In the genomic region with DNA sequence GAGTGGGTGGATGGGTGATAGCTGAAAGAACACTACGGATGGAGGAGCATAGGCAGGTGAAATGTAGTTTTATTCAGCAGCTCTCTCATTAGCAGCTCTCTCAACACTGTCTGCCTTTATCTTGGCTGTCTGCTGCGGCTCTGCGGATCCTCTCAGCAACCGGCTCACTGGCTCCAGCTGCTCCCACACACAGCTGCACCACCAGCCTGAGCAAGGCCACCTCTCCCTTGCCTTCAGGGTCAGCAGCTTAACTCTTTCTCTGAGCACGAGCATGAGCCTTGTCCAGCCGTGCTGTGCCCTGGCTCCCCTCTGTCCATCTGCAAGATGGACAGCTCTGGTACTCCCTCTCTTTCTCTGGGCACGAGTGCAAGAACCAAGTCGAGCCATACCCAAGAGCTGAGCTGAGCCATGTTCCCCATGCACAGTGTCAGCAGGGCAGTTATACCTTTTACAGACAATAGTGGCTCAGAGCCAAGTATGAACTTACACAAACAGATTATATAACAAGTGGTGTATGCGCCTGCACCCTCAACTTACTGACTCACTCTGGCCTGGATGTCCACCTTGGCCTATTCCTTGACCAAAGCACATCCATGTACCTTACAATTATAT, we compare ENCODE assay signal across 26 cellular contexts.
"Had no signal": no experiment of that assay in that cellular context is flagged by ENCODE, and none has a peak within 500 bp of the region (broad histone marks: within the 10 kb centered on the region; RNA-seq: fewer than 3 reads in every experiment).

No MANE protein-coding gene starts in this region.

- H3K36me3 ChIP-seq: ascending aorta, Peyer's patch, SJSA1 had no signal

- H3K9me3 ChIP-seq: ascending aorta, Peyer's patch, SJSA1 had no signal

- H3K4me1 ChIP-seq: ascending aorta, Peyer's patch, SJSA1 had no signal

- H3K4me1 Mint-ChIP-seq: activated CD4-positive, alpha-beta T cell treated with anti-CD3 and anti-CD28 coated beads, Interleukin-2, amount 10 ng/mL, durations not matched to agents 24 days and 14 days; activated CD8-positive, alpha-beta memory T cell treated with anti-CD3 and anti-CD28 coated beads, Interleukin-2, amount 10 ng/mL, durations not matched to agents 7 days and 5 days; central memory CD8-positive, alpha-beta T cell had no signal

- ATAC-seq: activated CD8-positive, alpha-beta memory T cell treated with anti-CD3 and anti-CD28 coated beads, Interleukin-2, amount 10 ng/mL, durations not matched to agents 7 days and 5 days; activated naive CD4-positive, alpha-beta T cell treated with anti-CD3 and anti-CD28 coated beads, Interleukin-2, amount 50 U/mL, for 72 hours; activated naive CD8-positive, alpha-beta T cell treated with anti-CD3 and anti-CD28 coated beads, Interleukin-2, amount 50 U/mL, for 24 hours; activated T-cell treated with anti-CD3 and anti-CD28 coated beads, Interleukin-2, amount 50 U/mL, for 4 hours; WTC11 had no signal

- H3K27ac ChIP-seq: ascending aorta, Peyer's patch, RWPE1, SJSA1 had no signal

- H3K27me3 ChIP-seq: ascending aorta, Peyer's patch, SJSA1 had no signal

- H3K27me3 Mint-ChIP-seq: activated naive CD8-positive, alpha-beta T cell treated with anti-CD3 and anti-CD28 coated beads, Interleukin-2, amount 50 U/mL, for 24 hours had no signal

- H3K27ac Mint-ChIP-seq: activated CD4-positive, alpha-beta T cell treated with anti-CD3 and anti-CD28 coated beads, Interleukin-2, amount 10 ng/mL, durations not matched to agents 24 days and 14 days; activated CD8-positive, alpha-beta memory T cell treated with anti-CD3 and anti-CD28 coated beads, Interleukin-2, amount 10 ng/mL, durations not matched to agents 7 days and 5 days; activated naive CD4-positive, alpha-beta T cell treated with anti-CD3 and anti-CD28 coated beads, Interleukin-2, amount 50 U/mL, for 72 hours; activated naive CD8-positive, alpha-beta T cell treated with anti-CD3 and anti-CD28 coated beads, Interleukin-2, amount 50 U/mL, for 24 hours; T-helper 1 cell treated with Interleukin-12 subunit alpha and Interleukin-12 subunit beta and Interleukin-4 antibody, amounts not matched to agents 30 μg/mL and 1 μg/mL, for 36 hours; WTC11 had no signal

- H3K36me3 Mint-ChIP-seq: activated CD8-positive, alpha-beta memory T cell treated with anti-CD3 and anti-CD28 coated beads, Interleukin-2, amount 10 ng/mL, durations not matched to agents 7 days and 5 days; WTC11 had no signal

- DNase-seq: activated CD4-positive, alpha-beta T cell treated with anti-CD3 and anti-CD28 coated beads, Interleukin-2, amount 10 ng/mL, durations not matched to agents 24 days and 14 days; activated CD4-positive, alpha-beta T cell treated with anti-CD3 and anti-CD28 coated beads, Interleukin-2, amount 50 U/mL, for 48 hours; activated CD4-positive, CD25-positive, alpha-beta regulatory T cell treated with anti-CD3 and anti-CD28 coated beads, Interleukin-2, amount 50 U/mL, for 72 hours; activated CD8-positive, alpha-beta memory T cell treated with anti-CD3 and anti-CD28 coated beads, Interleukin-2, amount 10 ng/mL, durations not matched to agents 7 days and 5 days; activated effector memory CD4-positive, alpha-beta T cell treated with anti-CD3 and anti-CD28 coated beads, Interleukin-2, amount 50 U/mL, for 16 hours; activated naive CD4-positive, alpha-beta T cell treated with Interleukin-2 at 50 U/mL for 16 hours; activated naive CD8-positive, alpha-beta T cell treated with anti-CD3 and anti-CD28 coated beads, Interleukin-2, amount 50 U/mL, for 24 hours; activated T-cell treated with anti-CD3 and anti-CD28 coated beads, Interleukin-2, amount 50 U/mL, for 4 hours; amniotic stem cell; Kasumi-1; KBM-7; NCI-H146; NCI-H2029; NCI-H2107; NCI-H2227 treated with DMSO at 0.1 percent for 48 hours; NCI-H526 treated with DMSO at 0.1 percent for 48 hours; Peyer's patch; Right ventricle myocardium superior had no signal

- H3K9me3 Mint-ChIP-seq: activated CD4-positive, alpha-beta T cell treated with anti-CD3 and anti-CD28 coated beads, Interleukin-2, amount 10 ng/mL, durations not matched to agents 24 days and 14 days; T-helper 1 cell treated with Interleukin-12 subunit alpha and Interleukin-12 subunit beta and Interleukin-4 antibody, amounts not matched to agents 30 μg/mL and 1 μg/mL, for 36 hours; WTC11 had no signal

- H3K4me3 ChIP-seq: ascending aorta, Peyer's patch, SJSA1 had no signal

- H3K4me3 Mint-ChIP-seq: activated CD4-positive, alpha-beta T cell treated with anti-CD3 and anti-CD28 coated beads, Interleukin-2, amount 10 ng/mL, durations not matched to agents 24 days and 14 days; activated CD8-positive, alpha-beta memory T cell treated with anti-CD3 and anti-CD28 coated beads, Interleukin-2, amount 10 ng/mL, durations not matched to agents 7 days and 5 days; activated naive CD8-positive, alpha-beta T cell treated with anti-CD3 and anti-CD28 coated beads, Interleukin-2, amount 50 U/mL, for 24 hours; activated T-cell treated with anti-CD3 and anti-CD28 coated beads, Interleukin-2, amount 50 U/mL, for 4 hours; brain; central memory CD8-positive, alpha-beta T cell; T-helper 1 cell treated with Interleukin-12 subunit alpha and Interleukin-12 subunit beta and Interleukin-4 antibody, amounts not matched to agents 30 μg/mL and 1 μg/mL, for 36 hours; WTC11 had no signal
